Comparison of ENCODE assay signal across 10 cellular contexts in genomic region chr3:94285874-94286273, GRCh38.
DNase-seq lines count a peak whose midpoint lies in the region; ATAC-seq and TF ChIP-seq lines count a peak whose summit lies in the region.
"Had no signal": no experiment of that assay in that cellular context is flagged by ENCODE, and none has a peak within 500 bp of the region (broad histone marks: within the 10 kb centered on the region; RNA-seq: fewer than 3 reads in every experiment).

No MANE protein-coding gene starts in this region.

- ATAC-seq in HG03159 (IDR thresholded peaks at IDR 0.05; ENCODE audit: unreplicated experiment) (peak; percentile 60), RWPE2 (ENCODE audit: low read depth) (peak; percentile 57; the same call in 2 of the 3 replicates), foreskin keratinocyte (peak; percentile 56), HG03469 (IDR thresholded peaks at IDR 0.05; ENCODE audit: unreplicated experiment) (no peak)
- no peak for ATAC-seq in stimulated activated naive CD8-positive, alpha-beta T cell treated with anti-CD3 and anti-CD28 coated beads, Interleukin-15, amount 100 ng/mL, for 72 hours
- no peak for ATAC-seq in activated naive CD8-positive, alpha-beta T cell treated with anti-CD3 and anti-CD28 coated beads, Interleukin-2, amount 50 U/mL, for 24 hours
- ATAC-seq: CD8-positive, alpha-beta T cell had no signal

- no peak overlapping the region for H3K4me3 Mint-ChIP-seq in stimulated activated naive CD8-positive, alpha-beta T cell treated with anti-CD3 and anti-CD28 coated beads, Interleukin-15, amount 100 ng/mL, for 72 hours
- no peak overlapping the region for H3K4me3 Mint-ChIP-seq in activated naive CD8-positive, alpha-beta T cell treated with anti-CD3 and anti-CD28 coated beads, Interleukin-2, amount 50 U/mL, for 24 hours
- H3K4me3 Mint-ChIP-seq: CD8-positive, alpha-beta T cell had no signal

- H3K27me3 ChIP-seq in RWPE2 (ENCODE audit: insufficient read depth, poor library complexity, severe bottlenecking) (no peaks in the 10 kb centered on the region), foreskin keratinocyte (no peaks in the 10 kb centered on the region)

- H3K27ac ChIP-seq in RWPE2 (ENCODE audit: poor library complexity, severe bottlenecking) (no peak overlapping the region), foreskin keratinocyte (no peak overlapping the region)

- in situ Hi-C loops in ACHN (cut with HindIII; ENCODE audit: low pct_ligation_motif_present, low pct_unique_long_range_greater_than_20kb, low sequenced_read_pairs): no loop called here

- H3K9me3 Mint-ChIP-seq in stimulated activated naive CD8-positive, alpha-beta T cell treated with anti-CD3 and anti-CD28 coated beads, Interleukin-15, amount 100 ng/mL, for 72 hours: no peaks in the 10 kb centered on the region
- no peaks in the 10 kb centered on the region for H3K9me3 Mint-ChIP-seq in activated naive CD8-positive, alpha-beta T cell treated with anti-CD3 and anti-CD28 coated beads, Interleukin-2, amount 50 U/mL, for 24 hours
- H3K9me3 Mint-ChIP-seq: CD8-positive, alpha-beta T cell had no signal

- H3K4me1 Mint-ChIP-seq in stimulated activated naive CD8-positive, alpha-beta T cell treated with anti-CD3 and anti-CD28 coated beads, Interleukin-15, amount 100 ng/mL, for 72 hours: no peaks in the 10 kb centered on the region
- H3K4me1 Mint-ChIP-seq in activated naive CD8-positive, alpha-beta T cell treated with anti-CD3 and anti-CD28 coated beads, Interleukin-2, amount 50 U/mL, for 24 hours: no peaks in the 10 kb centered on the region

- no peaks in the 10 kb centered on the region for H3K27me3 Mint-ChIP-seq in stimulated activated naive CD8-positive, alpha-beta T cell treated with anti-CD3 and anti-CD28 coated beads, Interleukin-15, amount 100 ng/mL, for 72 hours
- no peaks in the 10 kb centered on the region for H3K27me3 Mint-ChIP-seq in activated naive CD8-positive, alpha-beta T cell treated with anti-CD3 and anti-CD28 coated beads, Interleukin-2, amount 50 U/mL, for 24 hours

- peak; percentile 59 for TF ChIP-seq CTCF in RWPE2 (IDR thresholded peaks at IDR 0.05; ENCODE audit: poor library complexity, severe bottlenecking)
- peak; percentile 53 for TF ChIP-seq CTCF in foreskin keratinocyte (conservative IDR thresholded peaks at IDR 0.05)

- H3K27ac Mint-ChIP-seq in stimulated activated naive CD8-positive, alpha-beta T cell treated with anti-CD3 and anti-CD28 coated beads, Interleukin-15, amount 100 ng/mL, for 72 hours: no peak overlapping the region
- no peak overlapping the region for H3K27ac Mint-ChIP-seq in activated naive CD8-positive, alpha-beta T cell treated with anti-CD3 and anti-CD28 coated beads, Interleukin-2, amount 50 U/mL, for 24 hours
- H3K27ac Mint-ChIP-seq: CD8-positive, alpha-beta T cell had no signal

- DNase-seq in ACHN (peak; percentile 39), RWPE2 (ENCODE audit: low spot score) (no peak), foreskin keratinocyte (peak in 1 of 2 donors; percentile 7), medulla oblongata (ENCODE audit: extremely low spot score) (no peak)
- DNase-seq in stimulated activated naive CD8-positive, alpha-beta T cell treated with anti-CD3 and anti-CD28 coated beads, Interleukin-15, amount 100 ng/mL, for 72 hours: no peak
- no peak for DNase-seq in activated naive CD8-positive, alpha-beta T cell treated with anti-CD3 and anti-CD28 coated beads, Interleukin-2, amount 50 U/mL, for 24 hours
- DNase-seq: activated CD4-positive, alpha-beta T cell treated with anti-CD3 and anti-CD28 coated beads for 4 hours; CD8-positive, alpha-beta T cell had no signal

- H3K4me1 ChIP-seq in RWPE2 (ENCODE audit: insufficient read depth, poor library complexity, severe bottlenecking) (no peaks in the 10 kb centered on the region), foreskin keratinocyte (no peaks in the 10 kb centered on the region)

- no peak overlapping the region for H3K4me3 ChIP-seq in RWPE2 (ENCODE audit: severe bottlenecking)

- no peaks in the 10 kb centered on the region for H3K36me3 ChIP-seq in RWPE2 (ENCODE audit: low read depth)

- H3K9me3 ChIP-seq in RWPE2 (ENCODE audit: severe bottlenecking): no peaks in the 10 kb centered on the region

- no peaks in the 10 kb centered on the region for H3K36me3 Mint-ChIP-seq in activated naive CD8-positive, alpha-beta T cell treated with anti-CD3 and anti-CD28 coated beads, Interleukin-2, amount 50 U/mL, for 24 hours (ENCODE audit: low read depth)
- H3K36me3 Mint-ChIP-seq: CD8-positive, alpha-beta T cell had no signal

Comparison
In these comparisons a context has a peak if more than half of its experiments do, and no peak if none do; other contexts are left out.
1. ATAC-seq: peak in HG03159 (single experiment), RWPE2 (single experiment) and foreskin keratinocyte (single experiment); none in HG03469 (single experiment), stimulated activated naive CD8-positive, alpha-beta T cell treated with anti-CD3 and anti-CD28 coated beads, Interleukin-15, amount 100 ng/mL, for 72 hours (single experiment) and activated naive CD8-positive, alpha-beta T cell treated with anti-CD3 and anti-CD28 coated beads, Interleukin-2, amount 50 U/mL, for 24 hours (single experiment).